ENCODE assay signal across 8 cellular contexts in genomic region chr16:1983544-1984346, GRCh38.
DNase-seq lines count a peak whose midpoint lies in the region; ATAC-seq and TF ChIP-seq lines count a peak whose summit lies in the region.

GFER (plus strand) TSS chr16:1984193; CDS start chr16:1984219, 26 bp downstream.

- CTCF ChIA-PET in AG04449 (lab: Yijun Ruan, JAX): interaction anchor here (0.5 to 16.4 kb wide), 8 partner anchors 10 to 162 kb away, joined by 3 to 163 read pairs (median 6); partner anchors contain the start of gene TBL3

- TF ChIP-seq CTCF in AG04449 (IDR thresholded peaks at IDR 0.05; ENCODE audit: insufficient read depth, low read length, missing control alignments): peak; percentile 66
- peak; percentile 38 for TF ChIP-seq CTCF in retinal pigment epithelial cell (conservative IDR thresholded peaks at IDR 0.05; ENCODE audit: low read depth, low read length)

- POLR2A ChIA-PET in AG04449 (lab: Yijun Ruan, JAX): interaction anchor here (0.5 to 2.5 kb wide), 7 partner anchors 12 to 157 kb away, joined by 3 to 9 read pairs (median 4); partner anchors contain the start of genes RPS2 and TBL3

- ATAC-seq in GM18511 (IDR thresholded peaks at IDR 0.05; ENCODE audit: unreplicated experiment): peak; percentile 80
- ATAC-seq in HG02938 (IDR thresholded peaks at IDR 0.05; ENCODE audit: unreplicated experiment): peak; percentile 58

- H3K4me3 ChIP-seq in AG04449 (ENCODE audit: low read depth, low read length) (peak within 1 kb of the TSS; percentile 71), iPS-11a (ENCODE audit: low read depth, low read length) (peak within 1 kb of the TSS; percentile 74), retinal pigment epithelial cell (ENCODE audit: low read length) (peak within 1 kb of the TSS; percentile 69)

- DNase-seq in AG04449 (ENCODE audit: low read depth, low spot score) (peak; percentile 26), NCI-H1694 treated with DMSO at 0.1 percent for 48 hours (lab: John Stamatoyannopoulos, UW) (peak; percentile 51), T-helper 22 cell (ENCODE audit: low read depth) (peak; percentile 42), T47D (ENCODE audit: low read depth in 1 of 2, low spot score in 1 of 2) (peak; percentile 93 to 98), retinal pigment epithelial cell (ENCODE audit: low read depth) (peak; percentile 68)

- in situ Hi-C loops in T47D (cut with HindIII; ENCODE audit: low pct_unique_long_range_greater_than_20kb, low sequenced_read_pairs): no loop called here

Comparison
In these comparisons a context has a peak if more than half of its experiments do, and no peak if none do; other contexts are left out.
1. Peak in every context shown above with its lines: DNase-seq, ATAC-seq and H3K4me3 ChIP-seq.
2. DNase-seq: peak in every context shown above with its lines; median percentile 96 in T47D; 68 in retinal pigment epithelial cell; 51 in NCI-H1694 treated with DMSO at 0.1 percent for 48 hours; 42 in T-helper 22 cell; 26 in AG04449.